Comparison of ENCODE assay signal across 27 cellular contexts in genomic region chr7:12923971-12924370, GRCh38.
DNase-seq lines count a peak whose midpoint lies in the region; ATAC-seq, FAIRE-seq and TF ChIP-seq lines count a peak whose summit lies in the region.
"Had no signal": no experiment of that assay in that cellular context is flagged by ENCODE, and none has a peak within 500 bp of the region (broad histone marks: within the 10 kb centered on the region; RNA-seq: fewer than 3 reads in every experiment).

No MANE protein-coding gene starts in this region.

- peaks cover 0 to 6% of the 10 kb centered on the region in 2 donors for H3K27me3 Mint-ChIP-seq in CD8-positive, alpha-beta memory T cell
- H3K27me3 Mint-ChIP-seq in activated CD8-positive, alpha-beta T cell treated with anti-CD3 and anti-CD28 coated beads for 36 hours = peaks cover 1% of the 10 kb centered on the region
- H3K27me3 Mint-ChIP-seq: activated B cell treated with CpG ODN at 0.5 μM for 24 hours had no signal

- H3K36me3 ChIP-seq in PC-9 (ENCODE audit: low read depth) = no peaks in the 10 kb centered on the region
- no peaks in the 10 kb centered on the region for H3K36me3 ChIP-seq in HAP-1 (replicated peaks)
- H3K36me3 ChIP-seq in CD8-positive, alpha-beta memory T cell (ENCODE audit: insufficient read depth, low read length) = no peaks in the 10 kb centered on the region
- H3K36me3 ChIP-seq: sigmoid colon, stomach, tibial artery had no signal

- TF ChIP-seq CTCF in PC-9 (conservative IDR thresholded peaks at IDR 0.05) = no peak
- TF ChIP-seq CTCF in activated CD8-positive, alpha-beta T cell treated with anti-CD3 and anti-CD28 coated beads for 36 hours (IDR thresholded peaks at IDR 0.05) = no peak

- CTCF ChIA-PET in PC-9 (lab: Charles Lee) = no interaction called here
- CTCF ChIA-PET in CD8-positive, alpha-beta memory T cell (lab: Charles Lee) = no interaction called here
- CTCF ChIA-PET in activated CD8-positive, alpha-beta T cell treated with anti-CD3 and anti-CD28 coated beads for 36 hours (lab: Charles Lee) = no interaction called here

- DNase-seq in H54 (ENCODE audit: insufficient read length, low spot score) (no peak), PC-9 (peak; percentile 37 to 79), epithelial cell of prostate (ENCODE audit: low read depth, low spot score) (peak; percentile 50), left lobe of liver (ENCODE audit: low spot score) (peak; percentile 51), HAP-1 (ENCODE audit: low spot score in 2 of 2) (no peak), NCI-H1092 (lab: John Stamatoyannopoulos, UW) (no peak)
- DNase-seq in CD8-positive, alpha-beta memory T cell = no peak
- no peak for DNase-seq in activated CD8-positive, alpha-beta T cell treated with anti-CD3 and anti-CD28 coated beads for 36 hours
- DNase-seq: activated B cell treated with CpG ODN at 0.5 μM for 24 hours; activated CD4-positive, alpha-beta T cell treated with anti-CD3 and anti-CD28 coated beads, Interleukin-2, amount 50 U/mL, for 4 hours; activated CD8-positive, alpha-beta memory T cell treated with anti-CD3 and anti-CD28 coated beads, Interleukin-2, amount 50 U/mL, for 4 hours; C1 segment of cervical spinal cord; cerebellar nuclear complex; hypothalamus; islet precursor cell; MV-4-11; NCI-H1694; sigmoid colon; stomach; T-helper 9 cell; tibial artery had no signal

- in situ Hi-C loops in HAP-1 (cut with MboI; ENCODE audit: low sequenced_read_pairs) = no loop called here

- intact Hi-C loops in PC-9 (cut with micrococcal nuclease; ENCODE audit: unreplicated experiment) = no loop called here
- intact Hi-C loops in activated CD8-positive, alpha-beta T cell treated with anti-CD3 and anti-CD28 coated beads for 36 hours (cut with micrococcal nuclease) = no loop called here

- peak; percentile 88 for ATAC-seq in left lobe of liver
- ATAC-seq in activated CD8-positive, alpha-beta T cell treated with anti-CD3 and anti-CD28 coated beads for 36 hours = no peak
- ATAC-seq: activated naive CD4-positive, alpha-beta T cell treated with anti-CD3 and anti-CD28 coated beads, Interleukin-2, amount 50 U/mL, for 72 hours; Right ventricle myocardium inferior had no signal

- no peaks in the 10 kb centered on the region for H3F3A ChIP-seq in PC-9 (ENCODE audit: insufficient read depth, low read depth)

- H3K27ac ChIP-seq in PC-9 (peak overlapping the region; percentile 39; the same call in 1 of the 2 replicates), epithelial cell of prostate (peak overlapping the region; percentile 79)
- H3K27ac ChIP-seq in CD8-positive, alpha-beta memory T cell (ENCODE audit: low read depth, low read length) = no peak overlapping the region
- H3K27ac ChIP-seq: KMS-11, sigmoid colon, stomach, tibial artery had no signal

- 0 out of 2 replicates have a peak overlapping the region, but pooled peaks have one; percentile 16 for H2AFZ ChIP-seq in PC-9

- BruUV-seq in PC-9 (replicated peaks; lab: Mats Ljungman, UMichigan) = no TSS peak

- H4K20me1 ChIP-seq in PC-9 (ENCODE audit: insufficient read depth) = no peaks in the 10 kb centered on the region

- no peaks in the 10 kb centered on the region for H3K9me3 Mint-ChIP-seq in CD8-positive, alpha-beta memory T cell
- no peaks in the 10 kb centered on the region for H3K9me3 Mint-ChIP-seq in activated CD8-positive, alpha-beta T cell treated with anti-CD3 and anti-CD28 coated beads for 36 hours
- H3K9me3 Mint-ChIP-seq: activated B cell treated with CpG ODN at 0.5 μM for 24 hours; activated naive CD4-positive, alpha-beta T cell treated with anti-CD3 and anti-CD28 coated beads, Interleukin-2, amount 50 U/mL, for 72 hours; activated T-helper 2 cell treated with anti-CD3 and anti-CD28 coated beads, Interferon-gamma antibody, Interleukin-2, Interleukin-4, amounts not matched to agents 10 μg/mL and 5 μg/mL and 100 μg/mL, durations not matched to agents 14 hours and 24 hours and 36 hours; memory B cell had no signal

- no peaks in the 10 kb centered on the region for H3K36me3 Mint-ChIP-seq in CD8-positive, alpha-beta memory T cell
- no peaks in the 10 kb centered on the region for H3K36me3 Mint-ChIP-seq in activated CD8-positive, alpha-beta T cell treated with anti-CD3 and anti-CD28 coated beads for 36 hours (ENCODE audit: low read depth)
- H3K36me3 Mint-ChIP-seq: activated naive CD4-positive, alpha-beta T cell treated with anti-CD3 and anti-CD28 coated beads, Interleukin-2, amount 50 U/mL, for 72 hours; memory B cell had no signal

- peak; percentile 91 for FAIRE-seq in H54 (lab: Jason Lieb, UNC)
- FAIRE-seq: GM19239 had no signal

- H3K27me3 ChIP-seq in PC-9 (ENCODE audit: insufficient read depth, low read depth) = no peaks in the 10 kb centered on the region
- no peaks in the 10 kb centered on the region for H3K27me3 ChIP-seq in HAP-1 (ENCODE audit: low read depth)
- H3K27me3 ChIP-seq in CD8-positive, alpha-beta memory T cell (ENCODE audit: insufficient read depth, low read length, poor library complexity, severe bottlenecking) = no peaks in the 10 kb centered on the region
- H3K27me3 ChIP-seq: sigmoid colon, stomach, tibial artery had no signal

- no peak for TF ChIP-seq POLR2A in H54 (IDR thresholded peaks at IDR 0.05; ENCODE audit: low read depth, low read length)

- H3K4me1 ChIP-seq in PC-9 (replicated peaks; ENCODE audit: insufficient read depth) = peaks cover 22% of the 10 kb centered on the region
- no peaks in the 10 kb centered on the region for H3K4me1 ChIP-seq in HAP-1
- no peaks in the 10 kb centered on the region for H3K4me1 ChIP-seq in CD8-positive, alpha-beta memory T cell (ENCODE audit: insufficient read depth, low read length)
- H3K4me1 ChIP-seq: sigmoid colon, tibial artery had no signal

- H3K9me2 ChIP-seq in PC-9 (ENCODE audit: insufficient read depth) = no peaks in the 10 kb centered on the region

- POLR2A ChIA-PET in PC-9 (lab: Charles Lee; ENCODE audit: unreplicated experiment) = no interaction called here
- POLR2A ChIA-PET in CD8-positive, alpha-beta memory T cell (lab: Charles Lee) = no interaction called here
- POLR2A ChIA-PET in activated CD8-positive, alpha-beta T cell treated with anti-CD3 and anti-CD28 coated beads for 36 hours (lab: Charles Lee) = no interaction called here

- H3K4me3 ChIP-seq in PC-9 (no peak overlapping the region), HAP-1 (no peak overlapping the region)
- H3K4me3 ChIP-seq in CD8-positive, alpha-beta memory T cell (ENCODE audit: low read length) = no peak overlapping the region
- H3K4me3 ChIP-seq: sigmoid colon, stomach, tibial artery had no signal

- no peaks in the 10 kb centered on the region for H3K79me2 ChIP-seq in PC-9 (ENCODE audit: low read depth)

- H3K4me2 ChIP-seq in PC-9 = 0 out of 2 replicates have a peak overlapping the region, but pooled peaks have one; percentile 28
- H3K4me2 ChIP-seq: KMS-11 had no signal

- H3K9me3 ChIP-seq in PC-9 (ENCODE audit: insufficient read depth, low read depth) (no peaks in the 10 kb centered on the region), HAP-1 (no peaks in the 10 kb centered on the region)
- H3K9me3 ChIP-seq in CD8-positive, alpha-beta memory T cell (ENCODE audit: low read length) = no peaks in the 10 kb centered on the region
- H3K9me3 ChIP-seq: sigmoid colon, stomach, tibial artery had no signal

- no peak overlapping the region for H3K27ac Mint-ChIP-seq in CD8-positive, alpha-beta memory T cell
- H3K27ac Mint-ChIP-seq in activated CD8-positive, alpha-beta T cell treated with anti-CD3 and anti-CD28 coated beads for 36 hours = no peak overlapping the region
- H3K27ac Mint-ChIP-seq: activated B cell treated with CpG ODN at 0.5 μM for 24 hours; activated naive CD4-positive, alpha-beta T cell treated with anti-CD3 and anti-CD28 coated beads, Interleukin-2, amount 50 U/mL, for 72 hours; activated T-helper 2 cell treated with anti-CD3 and anti-CD28 coated beads, Interferon-gamma antibody, Interleukin-2, Interleukin-4, amounts not matched to agents 10 μg/mL and 5 μg/mL and 100 μg/mL, durations not matched to agents 14 hours and 24 hours and 36 hours; memory B cell had no signal

- H3K4me3 Mint-ChIP-seq in CD8-positive, alpha-beta memory T cell = no peak overlapping the region
- H3K4me3 Mint-ChIP-seq in activated CD8-positive, alpha-beta T cell treated with anti-CD3 and anti-CD28 coated beads for 36 hours = no peak overlapping the region
- H3K4me3 Mint-ChIP-seq: activated B cell treated with CpG ODN at 0.5 μM for 24 hours, memory B cell had no signal

- no peaks in the 10 kb centered on the region for H3K4me1 Mint-ChIP-seq in CD8-positive, alpha-beta memory T cell
- H3K4me1 Mint-ChIP-seq in activated CD8-positive, alpha-beta T cell treated with anti-CD3 and anti-CD28 coated beads for 36 hours (ENCODE audit: low read depth) = no peaks in the 10 kb centered on the region
- H3K4me1 Mint-ChIP-seq: activated B cell treated with CpG ODN at 0.5 μM for 24 hours, memory B cell had no signal

Comparison
In these comparisons a context has a peak if more than half of its experiments do, and no peak if none do; other contexts are left out.
1. DNase-seq: peak in PC-9 (2 of 2), epithelial cell of prostate (single experiment) and left lobe of liver (single experiment); none in H54 (single experiment), HAP-1 (0 of 2), NCI-H1092 (single experiment), CD8-positive, alpha-beta memory T cell (0 of 5) and activated CD8-positive, alpha-beta T cell treated with anti-CD3 and anti-CD28 coated beads for 36 hours (single experiment).